ENCODE assay signal across 11 cellular contexts in the genomic region with DNA sequence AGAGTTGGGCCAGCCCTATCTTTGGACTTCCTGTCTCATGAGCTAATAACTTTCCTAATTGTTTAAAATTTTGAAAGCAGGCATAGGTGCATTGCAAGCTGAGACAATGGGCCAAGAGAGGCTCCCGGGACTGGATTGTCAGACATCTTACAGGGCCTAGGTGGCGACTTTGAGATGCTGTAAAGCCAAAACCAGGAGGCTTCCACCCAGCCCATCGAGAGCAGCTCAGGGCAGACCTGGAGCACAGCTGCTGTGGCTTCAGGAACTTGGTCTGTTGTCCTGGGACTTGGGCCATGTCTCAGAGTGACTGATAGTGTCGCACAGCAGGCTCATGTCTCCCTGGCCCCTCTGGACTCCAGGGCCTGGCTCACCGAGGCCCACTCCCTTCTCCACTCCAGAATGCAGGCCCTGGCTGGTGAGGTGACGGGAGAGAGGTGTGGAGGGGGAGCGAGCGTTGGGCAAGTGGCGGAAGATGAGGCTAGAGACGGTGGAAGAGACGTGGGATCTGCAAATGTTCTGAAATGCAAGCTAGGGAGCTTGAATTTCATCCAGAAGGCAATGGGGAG. TPM values are rescaled to one million over a fixed set of nuclear protein-coding genes. Genes with fewer than 3 reads are reported as not detected.
DNase-seq lines count a peak whose midpoint lies in the region; ATAC-seq and TF ChIP-seq lines count a peak whose summit lies in the region.
"Had no signal": no experiment of that assay in that cellular context is flagged by ENCODE, and none has a peak within 500 bp of the region (broad histone marks: within the 10 kb centered on the region; RNA-seq: fewer than 3 reads in every experiment).

No MANE protein-coding gene starts in this region.

- peak; percentile 18; the same call in 1 of the 2 replicates for TF ChIP-seq CTCF in WERI-Rb-1 (IDR thresholded peaks at IDR 0.05; ENCODE audit: low read depth, low read length)
- no peak for TF ChIP-seq CTCF in mucosa of descending colon (IDR thresholded peaks at IDR 0.05)

- no peak overlapping the region for H3K27ac ChIP-seq in WERI-Rb-1

- H3K36me3 ChIP-seq in WERI-Rb-1 (no peaks in the 10 kb centered on the region), mucosa of descending colon (ENCODE audit: low read depth) (no peaks in the 10 kb centered on the region)

- H3K9me3 ChIP-seq in WERI-Rb-1 (ENCODE audit: severe bottlenecking) (no peaks in the 10 kb centered on the region), mucosa of descending colon (no peaks in the 10 kb centered on the region)

- H3K9me3 Mint-ChIP-seq in activated CD4-positive, alpha-beta T cell treated with anti-CD3 and anti-CD28 coated beads, Interleukin-2, amount 10 ng/mL, durations not matched to agents 24 days and 14 days, result no peaks in the 10 kb centered on the region
- H3K9me3 Mint-ChIP-seq: naive thymus-derived CD8-positive, alpha-beta T cell; stimulated activated effector memory CD8-positive, alpha-beta T cell treated with anti-CD3 and anti-CD28 coated beads, Interleukin-12 subunit alpha, Interleukin-12 subunit beta, amount 100 ng/mL, for 72 hours had no signal

- no peak overlapping the region for H3K4me3 Mint-ChIP-seq in activated CD4-positive, alpha-beta T cell treated with anti-CD3 and anti-CD28 coated beads, Interleukin-2, amount 10 ng/mL, durations not matched to agents 24 days and 14 days
- H3K4me3 Mint-ChIP-seq: naive thymus-derived CD8-positive, alpha-beta T cell; stimulated activated effector memory CD8-positive, alpha-beta T cell treated with anti-CD3 and anti-CD28 coated beads, Interleukin-12 subunit alpha, Interleukin-12 subunit beta, amount 100 ng/mL, for 72 hours had no signal

- intact Hi-C loops in activated CD4-positive, alpha-beta T cell treated with anti-CD3 and anti-CD28 coated beads, Interleukin-2, amount 10 ng/mL, durations not matched to agents 24 days and 14 days (cut with micrococcal nuclease), result no loop called here
- intact Hi-C loops in mucosa of descending colon (cut with DNase I, micrococcal nuclease), result no loop called here

- H3K4me3 ChIP-seq in WERI-Rb-1 (ENCODE audit: low read depth, low read length), result no peak overlapping the region
- H3K4me3 ChIP-seq in mucosa of descending colon, result no peak overlapping the region

- H3K36me3 Mint-ChIP-seq in activated CD4-positive, alpha-beta T cell treated with anti-CD3 and anti-CD28 coated beads, Interleukin-2, amount 10 ng/mL, durations not matched to agents 24 days and 14 days (ENCODE audit: low read depth), result no peaks in the 10 kb centered on the region
- H3K36me3 Mint-ChIP-seq: naive thymus-derived CD8-positive, alpha-beta T cell; stimulated activated effector memory CD8-positive, alpha-beta T cell treated with anti-CD3 and anti-CD28 coated beads, Interleukin-12 subunit alpha, Interleukin-12 subunit beta, amount 100 ng/mL, for 72 hours had no signal

- peaks cover 26% of the 10 kb centered on the region for H3K27me3 ChIP-seq in WERI-Rb-1 (ENCODE audit: insufficient read depth, low read depth, severe bottlenecking)

- H3K4me1 ChIP-seq in mucosa of descending colon (ENCODE audit: low read depth), result no peaks in the 10 kb centered on the region

- peak; percentile 38 for ATAC-seq in mucosa of descending colon
- no peak for ATAC-seq in GM19455 (IDR thresholded peaks at IDR 0.05; ENCODE audit: unreplicated experiment)
- ATAC-seq in HG03045 (IDR thresholded peaks at IDR 0.05; ENCODE audit: unreplicated experiment), result no peak
- ATAC-seq in GM18520 (IDR thresholded peaks at IDR 0.05; ENCODE audit: unreplicated experiment), result no peak
- ATAC-seq: naive thymus-derived CD8-positive, alpha-beta T cell had no signal

- no peak overlapping the region for H3K27ac Mint-ChIP-seq in activated CD4-positive, alpha-beta T cell treated with anti-CD3 and anti-CD28 coated beads, Interleukin-2, amount 10 ng/mL, durations not matched to agents 24 days and 14 days

- peaks cover 20% of the 10 kb centered on the region for H3K4me1 Mint-ChIP-seq in activated CD4-positive, alpha-beta T cell treated with anti-CD3 and anti-CD28 coated beads, Interleukin-2, amount 10 ng/mL, durations not matched to agents 24 days and 14 days

- no peaks in the 10 kb centered on the region for H3K27me3 Mint-ChIP-seq in activated CD4-positive, alpha-beta T cell treated with anti-CD3 and anti-CD28 coated beads, Interleukin-2, amount 10 ng/mL, durations not matched to agents 24 days and 14 days
- H3K27me3 Mint-ChIP-seq: naive thymus-derived CD8-positive, alpha-beta T cell had no signal

- DNase-seq in activated CD4-positive, alpha-beta T cell treated with anti-CD3 and anti-CD28 coated beads, Interleukin-2, amount 10 ng/mL, durations not matched to agents 24 days and 14 days, result peak; percentile 67
- DNase-seq in activated CD4-positive, alpha-beta T cell treated with anti-CD3 and anti-CD28 coated beads, Interleukin-2, amount 50 U/mL, for 1 hour, result no peak
- DNase-seq in HuH-7 (ENCODE audit: low spot score) (peak; percentile 47), WERI-Rb-1 (no peak), mucosa of descending colon (peak in 2 of 3 donors; percentile 27 to 45)
- DNase-seq: NCI-H1048 had no signal

RNA-seq across cellular contexts. Expression of gene MTM1, which starts 24.1 kb away (rescaled TPM):
- 18.2 and 23.7 TPM in 2 replicates for total RNA-seq in activated CD4-positive, alpha-beta T cell treated with anti-CD3 and anti-CD28 coated beads, Interleukin-2, amount 10 ng/mL, durations not matched to agents 24 days and 14 days
- total RNA-seq in mucosa of descending colon, result 10 to 100 TPM; 42.2 to 77.3 (median 56.9) TPM

Comparison
In these comparisons a context has a peak if more than half of its experiments do, and no peak if none do; other contexts are left out.
1. DNase-seq: peak in activated CD4-positive, alpha-beta T cell treated with anti-CD3 and anti-CD28 coated beads, Interleukin-2, amount 10 ng/mL, durations not matched to agents 24 days and 14 days (single experiment), HuH-7 (single experiment) and mucosa of descending colon (2 of 3); none in activated CD4-positive, alpha-beta T cell treated with anti-CD3 and anti-CD28 coated beads, Interleukin-2, amount 50 U/mL, for 1 hour (single experiment) and WERI-Rb-1 (single experiment).